In genomic region chr16:17939052-17939673, GRCh38 we compare ENCODE assay signal across 11 cellular contexts.
A peak's percentile ranks its signal among the peaks of the same experiment; 100 is the strongest.
DNase-seq lines count a peak whose midpoint lies in the region; ATAC-seq and TF ChIP-seq lines count a peak whose summit lies in the region.
"Had no signal": no experiment of that assay in that cellular context is flagged by ENCODE, and none has a peak within 500 bp of the region (broad histone marks: within the 10 kb centered on the region; RNA-seq: fewer than 3 reads in every experiment).

No MANE protein-coding gene starts in this region.

- no peaks in the 10 kb centered on the region for H3K9me3 ChIP-seq in naive thymus-derived CD4-positive, alpha-beta T cell (ENCODE audit: control insufficient read depth in 2 of 3, low read length in 3 of 3)
- H3K9me3 ChIP-seq in GM23248 (ENCODE audit: low read depth) (no peaks in the 10 kb centered on the region), tibial nerve (no peaks in the 10 kb centered on the region)
- H3K9me3 ChIP-seq: HAP-1 had no signal

- H3K79me2 ChIP-seq in GM23248 (ENCODE audit: insufficient read depth): no peaks in the 10 kb centered on the region

- ATAC-seq in GM18858 (IDR thresholded peaks at IDR 0.05; ENCODE audit: unreplicated experiment): peak; percentile 46
- peak; percentile 56 for ATAC-seq in GM21528 (IDR thresholded peaks at IDR 0.05; ENCODE audit: low FRiP score, unreplicated experiment)
- ATAC-seq in HG03565 (IDR thresholded peaks at IDR 0.05; ENCODE audit: unreplicated experiment): peak; percentile 56
- no peak for ATAC-seq in naive thymus-derived CD4-positive, alpha-beta T cell

- H3K4me1 Mint-ChIP-seq in naive thymus-derived CD4-positive, alpha-beta T cell: peaks cover 0 to 16% (median 12%) of the 10 kb centered on the region in 7 donors

- H3K9ac ChIP-seq in GM23248: no peak overlapping the region

- H4K20me1 ChIP-seq in GM23248 (ENCODE audit: insufficient read depth): no peaks in the 10 kb centered on the region

- H3K27ac ChIP-seq in naive thymus-derived CD4-positive, alpha-beta T cell (ENCODE audit: low read depth, low read length): no peak overlapping the region
- H3K27ac ChIP-seq in GM23248 (no peak overlapping the region), tibial nerve (peak overlapping the region in 1 of 4 donors; percentile 43)

- no peak for TF ChIP-seq POLR2A in tibial nerve (IDR thresholded peaks at IDR 0.05)

- H3K4me3 ChIP-seq in naive thymus-derived CD4-positive, alpha-beta T cell (ENCODE audit: low read length): peak overlapping the region; percentile 27
- H3K4me3 ChIP-seq in GM23248 (no peak overlapping the region), tibial nerve (no peak overlapping the region)
- H3K4me3 ChIP-seq: HAP-1 had no signal

- peaks cover 5 to 12% (median 8%) of the 10 kb centered on the region in 5 donors for H3K27me3 Mint-ChIP-seq in naive thymus-derived CD4-positive, alpha-beta T cell

- DNase-seq in naive thymus-derived CD4-positive, alpha-beta T cell: no peak
- DNase-seq in GM23248 (no peak), SIG-M5 treated with dmso at 0.1 percent for 504 hours (lab: John Stamatoyannopoulos, UW; ENCODE audit: unreplicated experiment) (no peak), tibial nerve (ENCODE audit: low spot score in 2 of 2) (no peak), iPS-NIHi11 (ENCODE audit: low spot score) (no peak)
- DNase-seq: anterior cingulate cortex had no signal

- peaks cover 0 to 4% (median 0%) of the 10 kb centered on the region in 5 donors for H3K36me3 Mint-ChIP-seq in naive thymus-derived CD4-positive, alpha-beta T cell
- H3K36me3 Mint-ChIP-seq: type B pancreatic cell had no signal

- POLR2A ChIA-PET in naive thymus-derived CD4-positive, alpha-beta T cell (lab: Charles Lee): no interaction called here

- CTCF ChIA-PET in naive thymus-derived CD4-positive, alpha-beta T cell (lab: Charles Lee): no interaction called here

- H3K4me1 ChIP-seq in naive thymus-derived CD4-positive, alpha-beta T cell (ENCODE audit: control insufficient read depth in 2 of 2, insufficient read depth in 2 of 2, low read length in 2 of 2): no peaks in the 10 kb centered on the region
- H3K4me1 ChIP-seq in GM23248 (ENCODE audit: insufficient read depth) (no peaks in the 10 kb centered on the region), tibial nerve (peaks cover 0 to 11% (median 0%) of the 10 kb centered on the region in 4 donors)
- H3K4me1 ChIP-seq: HAP-1 had no signal

- no peak for TF ChIP-seq CTCF in tibial nerve (IDR thresholded peaks at IDR 0.05)

- intact Hi-C loops in naive thymus-derived CD4-positive, alpha-beta T cell (cut with micrococcal nuclease): no loop called here

- H3K27me3 ChIP-seq in naive thymus-derived CD4-positive, alpha-beta T cell (ENCODE audit: control insufficient read depth in 2 of 2, insufficient read depth in 2 of 2, low read length in 2 of 2): no peaks in the 10 kb centered on the region
- no peaks in the 10 kb centered on the region for H3K27me3 ChIP-seq in GM23248 (replicated peaks; ENCODE audit: insufficient read depth)
- no peaks in the 10 kb centered on the region for H3K27me3 ChIP-seq in tibial nerve

- peak overlapping the region in 9 of 10 donors; percentile 23 to 88 (median 64) for H3K4me3 Mint-ChIP-seq in naive thymus-derived CD4-positive, alpha-beta T cell
- H3K4me3 Mint-ChIP-seq: type B pancreatic cell had no signal

- H3K27ac Mint-ChIP-seq in naive thymus-derived CD4-positive, alpha-beta T cell: peak overlapping the region in 2 of 9 donors; percentile 46 to 83
- H3K27ac Mint-ChIP-seq: type B pancreatic cell had no signal

- no peak overlapping the region for H3K4me2 ChIP-seq in GM23248 (ENCODE audit: unreplicated experiment)

- H3K9me3 Mint-ChIP-seq in naive thymus-derived CD4-positive, alpha-beta T cell: peaks cover 0 to 5% (median 0%) of the 10 kb centered on the region in 11 donors
- H3K9me3 Mint-ChIP-seq: type B pancreatic cell had no signal

- H3F3A ChIP-seq in GM23248 (ENCODE audit: insufficient read depth): no peaks in the 10 kb centered on the region

- TF ChIP-seq EP300 in tibial nerve (IDR thresholded peaks at IDR 0.05): no peak

- WGBS in GM23248 (ENCODE audit: low coverage in 1 of 2, low lambda C conversion rate in 2 of 2, missing lambda C conversion rate in 2 of 2), 2 experiments: 5 to 8% methylated on average over 5 of the region's 5 CpGs
- WGBS in tibial nerve, 2 donors: 34 to 38% methylated on average over 5 of the region's 5 CpGs

- no peaks in the 10 kb centered on the region for H3K36me3 ChIP-seq in naive thymus-derived CD4-positive, alpha-beta T cell (ENCODE audit: control insufficient read depth in 2 of 3, insufficient read depth in 3 of 3, low read length in 3 of 3)
- H3K36me3 ChIP-seq in GM23248 (ENCODE audit: low read depth) (no peaks in the 10 kb centered on the region), tibial nerve (no peaks in the 10 kb centered on the region)
- H3K36me3 ChIP-seq: HAP-1 had no signal

- no peaks in the 10 kb centered on the region for H3K9me2 ChIP-seq in GM23248 (ENCODE audit: insufficient read depth)

- H2AFZ ChIP-seq in GM23248: no peak overlapping the region

- in situ Hi-C loops in GM23248 (cut with MboI): no loop called here
